Comparison of ENCODE assay signal across 15 cellular contexts in genomic region chr1:186871784-186872183, GRCh38. TPM values are rescaled to one million over a fixed set of nuclear protein-coding genes. Genes with fewer than 3 reads are reported as not detected.
DNase-seq lines count a peak whose midpoint lies in the region; ATAC-seq and TF ChIP-seq lines count a peak whose summit lies in the region.
"Had no signal": no experiment of that assay in that cellular context is flagged by ENCODE, and none has a peak within 500 bp of the region (broad histone marks: within the 10 kb centered on the region; RNA-seq: fewer than 3 reads in every experiment).

No MANE protein-coding gene starts in this region.

- no peaks in the 10 kb centered on the region for H3K79me2 ChIP-seq in GM23338 (replicated peaks; ENCODE audit: insufficient read depth)
- H3K79me2 ChIP-seq in Karpas-422 (ENCODE audit: low read length): no peaks in the 10 kb centered on the region

- peaks cover 2% of the 10 kb centered on the region for H3K27me3 Mint-ChIP-seq in GM23338 (ENCODE audit: insufficient read depth, low read depth, poor library complexity)
- H3K27me3 Mint-ChIP-seq in activated T-helper 2 cell treated with anti-CD3 and anti-CD28 coated beads, Interferon-gamma antibody, Interleukin-2, Interleukin-4, amounts not matched to agents 10 μg/mL and 5 μg/mL and 100 μg/mL, durations not matched to agents 14 hours and 24 hours and 36 hours (ENCODE audit: low read depth): no peaks in the 10 kb centered on the region
- no peaks in the 10 kb centered on the region for H3K27me3 Mint-ChIP-seq in mesothelial cell of epicardium (ENCODE audit: low read depth)

- peak overlapping the region; percentile 71; the same call in 1 of the 2 replicates for H3K27ac ChIP-seq in GM23338 (ENCODE audit: low read depth)
- H3K27ac ChIP-seq in esophagus muscularis mucosa (replicated peaks in 1 of 4): no peak overlapping the region
- no peak overlapping the region for H3K27ac ChIP-seq in suprapubic skin
- no peak overlapping the region for H3K27ac ChIP-seq in Karpas-422 (ENCODE audit: low read length)
- no peak overlapping the region for H3K27ac ChIP-seq in effector memory CD4-positive, alpha-beta T cell (ENCODE audit: insufficient read depth, low read length, poor library complexity, severe bottlenecking)
- H3K27ac ChIP-seq: 22Rv1 had no signal

- 94% methylated on average over 1 of the region's 1 CpG for WGBS in esophagus muscularis mucosa
- WGBS in suprapubic skin: 89% methylated on average over 1 of the region's 1 CpG

- DNase-seq in GM23338 (ENCODE audit: low spot score) (peak; percentile 67), iPS DF 19.7 (ENCODE audit: low read depth, low spot score) (peak; percentile 23), mesothelial cell of epicardium (ENCODE audit: low spot score in 2 of 2, unreplicated experiment in 2 of 2) (no peak), esophagus muscularis mucosa (ENCODE audit: extremely low spot score) (no peak), suprapubic skin (ENCODE audit: low spot score in 2 of 2) (no peak), Karpas-422 (no peak)
- no peak for DNase-seq in activated T-helper 2 cell treated with anti-CD3 and anti-CD28 coated beads, Interferon-gamma antibody, Interleukin-2, Interleukin-4, amounts not matched to agents 10 μg/mL and 5 μg/mL and 100 μg/mL, durations not matched to agents 14 hours and 24 hours and 36 hours (ENCODE audit: low spot score)
- no peak for DNase-seq in effector memory CD4-positive, alpha-beta T cell
- DNase-seq: CD8-positive, alpha-beta T cell; COR-L47; GF-D8 had no signal

- no peaks in the 10 kb centered on the region for H3K36me3 Mint-ChIP-seq in GM23338 (ENCODE audit: low read depth)
- H3K36me3 Mint-ChIP-seq in activated T-helper 2 cell treated with anti-CD3 and anti-CD28 coated beads, Interferon-gamma antibody, Interleukin-2, Interleukin-4, amounts not matched to agents 10 μg/mL and 5 μg/mL and 100 μg/mL, durations not matched to agents 14 hours and 24 hours and 36 hours (ENCODE audit: low read depth): peaks cover 45% of the 10 kb centered on the region
- H3K36me3 Mint-ChIP-seq in mesothelial cell of epicardium: peaks cover 10% of the 10 kb centered on the region
- H3K36me3 Mint-ChIP-seq: CD8-positive, alpha-beta T cell had no signal

- peak overlapping the region; percentile 58 for H3K4me2 ChIP-seq in GM23338
- H3K4me2 ChIP-seq in Karpas-422 (ENCODE audit: low read depth, low read length, poor library complexity, severe bottlenecking): no peak overlapping the region

- no peak overlapping the region for H3K4me3 ChIP-seq in GM23338
- H3K4me3 ChIP-seq in esophagus muscularis mucosa: no peak overlapping the region
- H3K4me3 ChIP-seq in suprapubic skin: no peak overlapping the region
- no peak overlapping the region for H3K4me3 ChIP-seq in Karpas-422 (ENCODE audit: low read length)
- no peak overlapping the region for H3K4me3 ChIP-seq in effector memory CD4-positive, alpha-beta T cell (ENCODE audit: insufficient read depth, low read depth, low read length, poor library complexity, severe bottlenecking)
- H3K4me3 ChIP-seq: HAP-1 had no signal

- no peak for TF ChIP-seq EP300 in esophagus muscularis mucosa (IDR thresholded peaks at IDR 0.05)
- no peak for TF ChIP-seq EP300 in suprapubic skin (IDR thresholded peaks at IDR 0.05)

- H3K27me3 ChIP-seq in GM23338 (ENCODE audit: insufficient read depth) (no peaks in the 10 kb centered on the region), esophagus muscularis mucosa (no peaks in the 10 kb centered on the region), suprapubic skin (no peaks in the 10 kb centered on the region), Karpas-422 (ENCODE audit: low read length) (no peaks in the 10 kb centered on the region; the same call in 1 of the 2 replicates)
- H3K27me3 ChIP-seq in effector memory CD4-positive, alpha-beta T cell (replicated peaks; ENCODE audit: control insufficient read depth, insufficient read depth, low read length, poor library complexity, severe bottlenecking): no peaks in the 10 kb centered on the region

- H3K4me3 Mint-ChIP-seq in GM23338: no peak overlapping the region; the same call in 2 of the 3 replicates
- no peak overlapping the region for H3K4me3 Mint-ChIP-seq in activated T-helper 2 cell treated with anti-CD3 and anti-CD28 coated beads, Interferon-gamma antibody, Interleukin-2, Interleukin-4, amounts not matched to agents 10 μg/mL and 5 μg/mL and 100 μg/mL, durations not matched to agents 14 hours and 24 hours and 36 hours (ENCODE audit: low read depth)
- H3K4me3 Mint-ChIP-seq in mesothelial cell of epicardium: no peak overlapping the region
- H3K4me3 Mint-ChIP-seq: CD14-positive monocyte; CD8-positive, alpha-beta T cell had no signal

- intact Hi-C loops in activated T-helper 2 cell treated with anti-CD3 and anti-CD28 coated beads, Interferon-gamma antibody, Interleukin-2, Interleukin-4, amounts not matched to agents 10 μg/mL and 5 μg/mL and 100 μg/mL, durations not matched to agents 14 hours and 24 hours and 36 hours (cut with micrococcal nuclease): loop anchor here (2.0 kb wide), 1 partner anchor 15 kb away; no protein-coding TSS in a partner anchor
- intact Hi-C loops in esophagus muscularis mucosa (cut with DNase I): no loop called here

- H3K9me3 ChIP-seq in esophagus muscularis mucosa: no peaks in the 10 kb centered on the region
- H3K9me3 ChIP-seq in suprapubic skin: no peaks in the 10 kb centered on the region
- no peaks in the 10 kb centered on the region for H3K9me3 ChIP-seq in Karpas-422 (ENCODE audit: low read length)
- H3K9me3 ChIP-seq in effector memory CD4-positive, alpha-beta T cell (ENCODE audit: control insufficient read depth, low read length): no peaks in the 10 kb centered on the region
- H3K9me3 ChIP-seq: HAP-1 had no signal

- H4K20me1 ChIP-seq in GM23338 (replicated peaks; ENCODE audit: insufficient read depth) (no peaks in the 10 kb centered on the region), Karpas-422 (ENCODE audit: insufficient read depth, low read depth, low read length) (no peaks in the 10 kb centered on the region)

- H2AFZ ChIP-seq in GM23338 (no peak overlapping the region), Karpas-422 (ENCODE audit: low read length) (no peak overlapping the region)

- H3K9me2 ChIP-seq in GM23338 (ENCODE audit: insufficient read depth) (no peaks in the 10 kb centered on the region), Karpas-422 (replicated peaks; ENCODE audit: insufficient read depth, low read length) (no peaks in the 10 kb centered on the region)

- H3K4me1 ChIP-seq in GM23338 (ENCODE audit: insufficient read depth): peaks cover 44% of the 10 kb centered on the region
- no peaks in the 10 kb centered on the region for H3K4me1 ChIP-seq in esophagus muscularis mucosa
- H3K4me1 ChIP-seq in suprapubic skin: peaks cover 14% of the 10 kb centered on the region
- H3K4me1 ChIP-seq in Karpas-422 (ENCODE audit: low read length): no peaks in the 10 kb centered on the region
- no peaks in the 10 kb centered on the region for H3K4me1 ChIP-seq in effector memory CD4-positive, alpha-beta T cell (ENCODE audit: control insufficient read depth, insufficient read depth, low read length, poor library complexity, severe bottlenecking)

- TF ChIP-seq CTCF in GM23338 (conservative IDR thresholded peaks at IDR 0.05; ENCODE audit: low read depth in 2 of 2): no peak
- no peak for TF ChIP-seq CTCF in mesothelial cell of epicardium (IDR thresholded peaks at IDR 0.05; ENCODE audit: unreplicated experiment)
- no peak for TF ChIP-seq CTCF in esophagus muscularis mucosa (IDR thresholded peaks at IDR 0.05)
- TF ChIP-seq CTCF in suprapubic skin (IDR thresholded peaks at IDR 0.05): no peak

- no peak overlapping the region for H3K9ac ChIP-seq in Karpas-422 (ENCODE audit: low read length)

- H3K27ac Mint-ChIP-seq in GM23338 (peak overlapping the region; percentile 72), mesothelial cell of epicardium (peak overlapping the region; percentile 14)
- peak overlapping the region; percentile 70 for H3K27ac Mint-ChIP-seq in activated T-helper 2 cell treated with anti-CD3 and anti-CD28 coated beads, Interferon-gamma antibody, Interleukin-2, Interleukin-4, amounts not matched to agents 10 μg/mL and 5 μg/mL and 100 μg/mL, durations not matched to agents 14 hours and 24 hours and 36 hours
- H3K27ac Mint-ChIP-seq: CD8-positive, alpha-beta T cell had no signal

- ATAC-seq in GM23338: peak; percentile 83
- ATAC-seq: CD8-positive, alpha-beta T cell; HepG2 had no signal

- no peak for TF ChIP-seq POLR2A in esophagus muscularis mucosa (IDR thresholded peaks at IDR 0.05; ENCODE audit: low read depth)
- TF ChIP-seq POLR2A in suprapubic skin (IDR thresholded peaks at IDR 0.05): no peak

- H3F3A ChIP-seq in GM23338 (replicated peaks; ENCODE audit: low read depth): no peaks in the 10 kb centered on the region

- H3K36me3 ChIP-seq in GM23338 (ENCODE audit: insufficient read depth) (no peaks in the 10 kb centered on the region), esophagus muscularis mucosa (no peaks in the 10 kb centered on the region), suprapubic skin (no peaks in the 10 kb centered on the region), Karpas-422 (ENCODE audit: insufficient read depth, low read length) (no peaks in the 10 kb centered on the region)
- H3K36me3 ChIP-seq in effector memory CD4-positive, alpha-beta T cell (ENCODE audit: control insufficient read depth, insufficient read depth, low read length): no peaks in the 10 kb centered on the region
- H3K36me3 ChIP-seq: HAP-1 had no signal

- peaks cover 49% of the 10 kb centered on the region for H3K4me1 Mint-ChIP-seq in GM23338
- H3K4me1 Mint-ChIP-seq in activated T-helper 2 cell treated with anti-CD3 and anti-CD28 coated beads, Interferon-gamma antibody, Interleukin-2, Interleukin-4, amounts not matched to agents 10 μg/mL and 5 μg/mL and 100 μg/mL, durations not matched to agents 14 hours and 24 hours and 36 hours (ENCODE audit: low read depth): peaks cover 46% of the 10 kb centered on the region
- H3K4me1 Mint-ChIP-seq in mesothelial cell of epicardium: peaks cover 35% of the 10 kb centered on the region

- H3K9me3 Mint-ChIP-seq in GM23338 (no peaks in the 10 kb centered on the region), mesothelial cell of epicardium (peaks cover 20% of the 10 kb centered on the region)
- H3K9me3 Mint-ChIP-seq in activated T-helper 2 cell treated with anti-CD3 and anti-CD28 coated beads, Interferon-gamma antibody, Interleukin-2, Interleukin-4, amounts not matched to agents 10 μg/mL and 5 μg/mL and 100 μg/mL, durations not matched to agents 14 hours and 24 hours and 36 hours: peaks cover 8% of the 10 kb centered on the region
- H3K9me3 Mint-ChIP-seq: CD8-positive, alpha-beta T cell had no signal

RNA-seq across cellular contexts. Expression of gene PLA2G4A, which starts 43.0 kb away (rescaled TPM):
- total RNA-seq in GM23338 (2014; rRNA removed; shearing (Covaris generic)): 1.7 and 3.8 TPM in 2 replicates
- polyA plus RNA-seq in GM23338 (2016; fragmentation: Nextera tagmentation; extraction: Ambion mirVana): 1.1 TPM in 2 replicates
- 27.1 and 28.2 TPM in 2 replicates for total RNA-seq in activated T-helper 2 cell treated with anti-CD3 and anti-CD28 coated beads, Interferon-gamma antibody, Interleukin-2, Interleukin-4, amounts not matched to agents 10 μg/mL and 5 μg/mL and 100 μg/mL, durations not matched to agents 14 hours and 24 hours and 36 hours
- 10.1 to 12.5 TPM (median 11.8 TPM) in 3 replicates for total RNA-seq in mesothelial cell of epicardium
- 1 to 10 TPM; 3.0 to 4.6 (median 4.1) TPM for total RNA-seq in esophagus muscularis mucosa
- 10 to 100 TPM; 11.0 to 13.8 (median 11.6) TPM for total RNA-seq in suprapubic skin
- total RNA-seq in Karpas-422 (2014; rRNA removed; shearing (Covaris generic); ENCODE audit: low replicate concordance): not detected in 2 replicates
- total RNA-seq: CD8-positive, alpha-beta T cell; HepG2 had no signal
- polyA plus RNA-seq: HepG2 had no signal

Comparison
In these comparisons a context has a peak if more than half of its experiments do, and no peak if none do; other contexts are left out.
1. DNase-seq: peak in GM23338 (single experiment) and iPS DF 19.7 (single experiment); none in activated T-helper 2 cell treated with anti-CD3 and anti-CD28 coated beads, Interferon-gamma antibody, Interleukin-2, Interleukin-4, amounts not matched to agents 10 μg/mL and 5 μg/mL and 100 μg/mL, durations not matched to agents 14 hours and 24 hours and 36 hours (single experiment), mesothelial cell of epicardium (0 of 2), esophagus muscularis mucosa (single experiment), suprapubic skin (0 of 2), Karpas-422 (single experiment) and effector memory CD4-positive, alpha-beta T cell (0 of 3).
2. H3K27ac Mint-ChIP-seq: peak in every context shown above with its lines; median percentile 72 in GM23338; 70 in activated T-helper 2 cell treated with anti-CD3 and anti-CD28 coated beads, Interferon-gamma antibody, Interleukin-2, Interleukin-4, amounts not matched to agents 10 μg/mL and 5 μg/mL and 100 μg/mL, durations not matched to agents 14 hours and 24 hours and 36 hours; 14 in mesothelial cell of epicardium.